Comparison of ENCODE assay signal across 8 cellular contexts in genomic region chr2:8676191-8676914, GRCh38.
A peak's percentile ranks its signal among the peaks of the same experiment; 100 is the strongest.
DNase-seq lines count a peak whose midpoint lies in the region; ATAC-seq lines count a peak whose summit lies in the region.

No MANE protein-coding gene starts in this region.

- no peaks in the 10 kb centered on the region for H3K36me3 ChIP-seq in rectal smooth muscle tissue (ENCODE audit: control insufficient read depth, insufficient read depth, low read length)
- no peaks in the 10 kb centered on the region for H3K36me3 ChIP-seq in effector memory CD4-positive, alpha-beta T cell (ENCODE audit: control insufficient read depth, insufficient read depth, low read length)

- peak overlapping the region; percentile 45 for H3K9ac ChIP-seq in rectal smooth muscle tissue (ENCODE audit: low read length)

- no peak for ATAC-seq in HG03108 (IDR thresholded peaks at IDR 0.05; ENCODE audit: unreplicated experiment)

- H3K27me3 ChIP-seq in rectal smooth muscle tissue (ENCODE audit: control insufficient read depth, insufficient read depth, low read length) = no peaks in the 10 kb centered on the region
- peaks cover 21% of the 10 kb centered on the region for H3K27me3 ChIP-seq in effector memory CD4-positive, alpha-beta T cell (replicated peaks; ENCODE audit: control insufficient read depth, insufficient read depth, low read length, poor library complexity, severe bottlenecking)

- H3K27ac ChIP-seq in rectal smooth muscle tissue (ENCODE audit: low read depth, low read length) = peak overlapping the region; percentile 99
- no peak overlapping the region for H3K27ac ChIP-seq in effector memory CD4-positive, alpha-beta T cell (ENCODE audit: insufficient read depth, low read length, poor library complexity, severe bottlenecking)

- peaks cover 16% of the 10 kb centered on the region for H3K4me1 ChIP-seq in rectal smooth muscle tissue (ENCODE audit: control insufficient read depth, insufficient read depth, low read length)
- peaks cover 32% of the 10 kb centered on the region for H3K4me1 ChIP-seq in effector memory CD4-positive, alpha-beta T cell (ENCODE audit: control insufficient read depth, insufficient read depth, low read length, poor library complexity, severe bottlenecking)

- peak; percentile 7 for DNase-seq in DMS53 treated with DMSO at 0.1 percent for 48 hours (lab: John Stamatoyannopoulos, UW; ENCODE audit: unreplicated experiment)
- peak; percentile 94 for DNase-seq in astrocyte of the hippocampus (ENCODE audit: low read depth, low spot score)
- peak in 49 of 51 donors; percentile 20 to 91 (median 78) for DNase-seq in hypothalamus (lab: John Stamatoyannopoulos, UW)
- no peak for DNase-seq in SKM-1 (lab: John Stamatoyannopoulos, UW; ENCODE audit: unreplicated experiment)
- no peak for DNase-seq in cerebellar nuclear complex (lab: John Stamatoyannopoulos, UW)
- DNase-seq in effector memory CD4-positive, alpha-beta T cell = no peak

- H3K9me3 ChIP-seq in effector memory CD4-positive, alpha-beta T cell (ENCODE audit: control insufficient read depth, low read length) = no peaks in the 10 kb centered on the region

- H3K4me3 ChIP-seq in rectal smooth muscle tissue (ENCODE audit: low read length) = peak overlapping the region; percentile 60
- H3K4me3 ChIP-seq in effector memory CD4-positive, alpha-beta T cell (ENCODE audit: insufficient read depth, low read depth, low read length, poor library complexity, severe bottlenecking) = no peak overlapping the region

Comparison
In these comparisons a context has a peak if more than half of its experiments do, and no peak if none do; other contexts are left out.
1. DNase-seq: peak in DMS53 treated with DMSO at 0.1 percent for 48 hours (single experiment), astrocyte of the hippocampus (single experiment) and hypothalamus (49 of 51); none in SKM-1 (single experiment), cerebellar nuclear complex (0 of 2) and effector memory CD4-positive, alpha-beta T cell (0 of 3).